ENCODE assay signal across 13 cellular contexts in genomic region chr4:15197005-15197404, GRCh38.
A peak's percentile ranks its signal among the peaks of the same experiment; 100 is the strongest.
DNase-seq lines count a peak whose midpoint lies in the region; ATAC-seq and TF ChIP-seq lines count a peak whose summit lies in the region.
"Had no signal": no experiment of that assay in that cellular context is flagged by ENCODE, and none has a peak within 500 bp of the region (broad histone marks: within the 10 kb centered on the region; RNA-seq: fewer than 3 reads in every experiment).

No MANE protein-coding gene starts in this region.

- no peaks in the 10 kb centered on the region for H3K4me1 ChIP-seq in mammary epithelial cell (ENCODE audit: insufficient read depth, low read length)
- H3K4me1 ChIP-seq in gastrocnemius medialis, result no peaks in the 10 kb centered on the region
- H3K4me1 ChIP-seq: HAP-1 had no signal

- no peaks in the 10 kb centered on the region for H3K36me3 ChIP-seq in mammary epithelial cell (ENCODE audit: insufficient read depth, low read length)
- H3K36me3 ChIP-seq in gastrocnemius medialis, result no peaks in the 10 kb centered on the region
- H3K36me3 ChIP-seq: HAP-1 had no signal

- H3K9ac ChIP-seq in mammary epithelial cell (ENCODE audit: insufficient read depth, low read length), result no peak overlapping the region

- WGBS in mammary epithelial cell (ENCODE audit: low coverage, missing lambda C conversion rate), result 49% methylated on average over 4 of the region's 4 CpGs

- no peak overlapping the region for H3K4me3 ChIP-seq in mammary epithelial cell (replicated peaks in 1 of 3; ENCODE audit: insufficient read depth in 1 of 3, low read depth in 2 of 3, low read length in 3 of 3)
- no peak overlapping the region for H3K4me3 ChIP-seq in gastrocnemius medialis
- H3K4me3 ChIP-seq: HAP-1 had no signal

- no peaks in the 10 kb centered on the region for H4K20me1 ChIP-seq in mammary epithelial cell (ENCODE audit: insufficient read depth, low read length)

- H3K27ac ChIP-seq in mammary epithelial cell (ENCODE audit: insufficient read depth, low read depth, low read length), result no peak overlapping the region
- H3K27ac ChIP-seq in gastrocnemius medialis, result no peak overlapping the region

- no peak overlapping the region for H3K4me2 ChIP-seq in mammary epithelial cell (ENCODE audit: insufficient read depth, low read depth, low read length)

- TF ChIP-seq POLR2A in gastrocnemius medialis (IDR thresholded peaks at IDR 0.05), result no peak

- H3K9me3 ChIP-seq in mammary epithelial cell (replicated peaks; ENCODE audit: insufficient read depth, low read length) (no peaks in the 10 kb centered on the region), gastrocnemius medialis (no peaks in the 10 kb centered on the region)
- H3K9me3 ChIP-seq: HAP-1 had no signal

- TF ChIP-seq CTCF in mammary epithelial cell (conservative IDR thresholded peaks at IDR 0.05 in 1 of 2, IDR thresholded peaks at IDR 0.05 in 1 of 2; ENCODE audit: extremely low read depth in 1 of 2, insufficient read depth in 1 of 2, low read depth in 1 of 2, low read length in 2 of 2), result peak; percentile 21 to 45
- TF ChIP-seq CTCF in gastrocnemius medialis (IDR thresholded peaks at IDR 0.05 in 4 of 5, conservative IDR thresholded peaks at IDR 0.05 in 1 of 5), result no peak

- H2AFZ ChIP-seq in mammary epithelial cell (ENCODE audit: low read depth, low read length), result no peak overlapping the region

- in situ Hi-C loops in mammary epithelial cell (cut with MboI; ENCODE audit: low sequenced_read_pairs in 2 of 2) (no loop called here), gastrocnemius medialis (cut with MboI; ENCODE audit: low sequenced_read_pairs in 4 of 4) (no loop called here)

- no peaks in the 10 kb centered on the region for H3K79me2 ChIP-seq in mammary epithelial cell (ENCODE audit: insufficient read depth, low read length)

- intact Hi-C loops in mammary epithelial cell (cut with micrococcal nuclease) (no loop called here), gastrocnemius medialis (cut with DNase I; ENCODE audit: low total_unique reads) (no loop called here)

- ATAC-seq in gastrocnemius medialis (no peak), GM21786 (IDR thresholded peaks at IDR 0.05; ENCODE audit: unreplicated experiment) (no peak), GM18909 (IDR thresholded peaks at IDR 0.05; ENCODE audit: poor library complexity, unreplicated experiment) (no peak)

- no TSS peak for BruUV-seq in mammary epithelial cell (replicated peaks; lab: Mats Ljungman, UMichigan)

- H3K27me3 ChIP-seq in mammary epithelial cell (ENCODE audit: insufficient read depth, low read length), result no peaks in the 10 kb centered on the region
- no peaks in the 10 kb centered on the region for H3K27me3 ChIP-seq in gastrocnemius medialis

- dilution Hi-C loops in mammary epithelial cell (cut with HindIII; ENCODE audit: low sequenced_read_pairs), result no loop called here

- DNase-seq in AG20443 (ENCODE audit: low spot score) (peak; percentile 36), M059J (ENCODE audit: low read depth) (peak; percentile 43), mammary epithelial cell (peak; percentile 28), kidney glomerular epithelial cell (lab: John Stamatoyannopoulos, UW) (peak; percentile 44), gastrocnemius medialis (no peak), middle frontal gyrus (ENCODE audit: extremely low spot score, low spot score) (no peak)
- DNase-seq: activated CD8-positive, alpha-beta memory T cell treated with anti-CD3 and anti-CD28 coated beads, Interleukin-2, amount 50 U/mL, for 48 hours; DND-41; NCI-H2227 treated with DMSO at 0.1 percent for 48 hours; stimulated activated CD4-positive, alpha-beta T cell treated with anti-CD3 and anti-CD28 coated beads, Interleukin-4, amount 100 ng/mL, for 1 hour had no signal

- CTCF ChIA-PET in mammary epithelial cell (lab: Charles Lee; ENCODE audit: low non-redundant PET), result interaction anchor here (0.6 kb wide), 2 partner anchors 385 to 683 kb away, joined by 7 to 28 read pairs; no protein-coding TSS in a partner anchor

Comparison
In these comparisons a context has a peak if more than half of its experiments do, and no peak if none do; other contexts are left out.
1. DNase-seq: peak in AG20443 (single experiment), M059J (single experiment), mammary epithelial cell (single experiment) and kidney glomerular epithelial cell (single experiment); none in gastrocnemius medialis (0 of 2) and middle frontal gyrus (single experiment).
2. CTCF ChIP-seq: peak in mammary epithelial cell (2 of 2); none in gastrocnemius medialis (0 of 5).